ENCODE assay signal across 1 cellular context in genomic region chr17:28189667-28190066, GRCh38.
TF ChIP-seq lines count a peak whose summit lies in the region.

No MANE protein-coding gene starts in this region.

TF ChIP-seq in SK-N-SH treated with all-trans-retinoic acid at 6 μM for 48 hours, 23 proteins besides CTCF, POLR2A, EP300 and RAD21 (continued from another document):
- TF ChIP-seq TSHZ2 (CRISPR knock-in tag; IDR thresholded peaks at IDR 0.05) (no peak; the same call in 1 of the 2 replicates), PPARA (CRISPR knock-in tag; IDR thresholded peaks at IDR 0.05; ENCODE audit: borderline replicate concordance) (no peak), ZFP30 (CRISPR knock-in tag; IDR thresholded peaks at IDR 0.05) (no peak), ZNF70 (CRISPR knock-in tag; IDR thresholded peaks at IDR 0.05) (no peak), GLIS3 (CRISPR knock-in tag; IDR thresholded peaks at IDR 0.05) (no peak)
- TF ChIP-seq, protein P1, sequence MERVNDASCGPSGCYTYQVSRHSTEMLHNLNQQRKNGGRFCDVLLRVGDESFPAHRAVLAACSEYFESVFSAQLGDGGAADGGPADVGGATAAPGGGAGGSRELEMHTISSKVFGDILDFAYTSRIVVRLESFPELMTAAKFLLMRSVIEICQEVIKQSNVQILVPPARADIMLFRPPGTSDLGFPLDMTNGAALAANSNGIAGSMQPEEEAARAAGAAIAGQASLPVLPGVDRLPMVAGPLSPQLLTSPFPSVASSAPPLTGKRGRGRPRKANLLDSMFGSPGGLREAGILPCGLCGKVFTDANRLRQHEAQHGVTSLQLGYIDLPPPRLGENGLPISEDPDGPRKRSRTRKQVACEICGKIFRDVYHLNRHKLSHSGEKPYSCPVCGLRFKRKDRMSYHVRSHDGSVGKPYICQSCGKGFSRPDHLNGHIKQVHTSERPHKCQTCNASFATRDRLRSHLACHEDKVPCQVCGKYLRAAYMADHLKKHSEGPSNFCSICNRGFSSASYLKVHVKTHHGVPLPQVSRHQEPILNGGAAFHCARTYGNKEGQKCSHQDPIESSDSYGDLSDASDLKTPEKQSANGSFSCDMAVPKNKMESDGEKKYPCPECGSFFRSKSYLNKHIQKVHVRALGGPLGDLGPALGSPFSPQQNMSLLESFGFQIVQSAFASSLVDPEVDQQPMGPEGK (CRISPR knock-in tag; IDR thresholded peaks at IDR 0.05; ENCODE audit: borderline replicate concordance): no peak
